In genomic region chr2:120985174-120985996, GRCh38 we compare ENCODE assay signal across 28 cellular contexts.
"Had no signal": no experiment of that assay in that cellular context is flagged by ENCODE, and none has a peak within 500 bp of the region (broad histone marks: within the 10 kb centered on the region; RNA-seq: fewer than 3 reads in every experiment).

No MANE protein-coding gene starts in this region.

- H3K4me3 ChIP-seq: ascending aorta, body of pancreas, SJCRH30 had no signal

- H3K4me1 ChIP-seq: ascending aorta, body of pancreas had no signal

- H3K4me1 Mint-ChIP-seq: activated naive CD8-positive, alpha-beta T cell treated with anti-CD3 and anti-CD28 coated beads, Interleukin-2, amount 50 U/mL, for 24 hours; IgD-negative memory B cell had no signal

- H3K9me3 ChIP-seq: ascending aorta, body of pancreas had no signal

- H3K4me3 Mint-ChIP-seq: activated CD8-positive, alpha-beta T cell treated with anti-CD3 and anti-CD28 coated beads for 36 hours; activated naive CD8-positive, alpha-beta T cell treated with anti-CD3 and anti-CD28 coated beads, Interleukin-2, amount 50 U/mL, for 24 hours; activated T-cell treated with anti-CD3 and anti-CD28 coated beads, Interleukin-2, amount 50 U/mL, for 72 hours; IgD-negative memory B cell; T-helper 1 cell treated with Interleukin-12 subunit alpha and Interleukin-12 subunit beta and Interleukin-4 antibody, amounts not matched to agents 30 μg/mL and 1 μg/mL, for 36 hours had no signal

- H3K36me3 Mint-ChIP-seq: activated naive CD4-positive, alpha-beta T cell treated with anti-CD3 and anti-CD28 coated beads, Interleukin-2, amount 50 U/mL, for 72 hours; IgD-negative memory B cell had no signal

- DNase-seq: activated CD4-positive, alpha-beta T cell treated with anti-CD3 and anti-CD28 coated beads for 4 hours; activated CD8-positive, alpha-beta memory T cell treated with anti-CD3 and anti-CD28 coated beads, Interleukin-2, amount 50 U/mL, for 4 hours; activated CD8-positive, alpha-beta T cell treated with anti-CD3 and anti-CD28 coated beads for 36 hours; activated naive CD4-positive, alpha-beta T cell treated with Interleukin-2 at 50 U/mL for 16 hours; activated naive CD8-positive, alpha-beta T cell treated with anti-CD3 and anti-CD28 coated beads, Interleukin-2, amount 50 U/mL, for 24 hours; activated T-cell treated with anti-CD3 and anti-CD28 coated beads, Interleukin-2, amount 50 U/mL, for 72 hours; amniotic stem cell; central memory CD4-positive, alpha-beta T cell; KG1; NCI-H1048; NCI-H1417; NCI-H1694; NCI-H2029; NCI-H2107; NCI-H2171 treated with DMSO at 0.1 percent for 48 hours; NCI-H226; NCI-H524; NCI-H748 treated with DMSO at 0.1 percent for 48 hours; NK-92 treated with Interleukin-12 subunit alpha and Interleukin-12 subunit beta, amount 100 ng/mL, for 24 hours; OCI-M1; Right ventricle myocardium superior had no signal

- H3K27ac Mint-ChIP-seq: activated CD8-positive, alpha-beta T cell treated with anti-CD3 and anti-CD28 coated beads for 36 hours; activated naive CD4-positive, alpha-beta T cell treated with anti-CD3 and anti-CD28 coated beads, Interleukin-2, amount 50 U/mL, for 72 hours; activated naive CD8-positive, alpha-beta T cell treated with anti-CD3 and anti-CD28 coated beads, Interleukin-2, amount 50 U/mL, for 24 hours; activated T-cell treated with anti-CD3 and anti-CD28 coated beads, Interleukin-2, amount 50 U/mL, for 72 hours; IgD-negative memory B cell; T-helper 1 cell treated with Interleukin-12 subunit alpha and Interleukin-12 subunit beta and Interleukin-4 antibody, amounts not matched to agents 30 μg/mL and 1 μg/mL, for 36 hours had no signal

- H3K27ac ChIP-seq: ascending aorta, body of pancreas, RWPE1 had no signal

- H3K27me3 Mint-ChIP-seq: activated CD8-positive, alpha-beta T cell treated with anti-CD3 and anti-CD28 coated beads for 36 hours; activated naive CD8-positive, alpha-beta T cell treated with anti-CD3 and anti-CD28 coated beads, Interleukin-2, amount 50 U/mL, for 24 hours had no signal

- H3K9me3 Mint-ChIP-seq: activated CD8-positive, alpha-beta T cell treated with anti-CD3 and anti-CD28 coated beads for 36 hours; activated naive CD4-positive, alpha-beta T cell treated with anti-CD3 and anti-CD28 coated beads, Interleukin-2, amount 50 U/mL, for 72 hours; activated naive CD8-positive, alpha-beta T cell treated with anti-CD3 and anti-CD28 coated beads, Interleukin-2, amount 50 U/mL, for 24 hours; activated T-cell treated with anti-CD3 and anti-CD28 coated beads, Interleukin-2, amount 50 U/mL, for 72 hours; T-helper 1 cell treated with Interleukin-12 subunit alpha and Interleukin-12 subunit beta and Interleukin-4 antibody, amounts not matched to agents 30 μg/mL and 1 μg/mL, for 36 hours had no signal

- H3K27me3 ChIP-seq: ascending aorta, body of pancreas, SJCRH30 had no signal
